23 cellular contexts compared by ENCODE assay signal in genomic region chr3:133246773-133247172, GRCh38.
DNase-seq lines count a peak whose midpoint lies in the region; ATAC-seq and TF ChIP-seq lines count a peak whose summit lies in the region.
"Had no signal": no experiment of that assay in that cellular context is flagged by ENCODE, and none has a peak within 500 bp of the region (broad histone marks: within the 10 kb centered on the region; RNA-seq: fewer than 3 reads in every experiment).

No MANE protein-coding gene starts in this region.

- DNase-seq in BE2C (peak; percentile 84), SK-N-SH (peak; percentile 68), left kidney (ENCODE audit: low read depth, low spot score) (peak; percentile 16), NCI-H1930 (lab: John Stamatoyannopoulos, UW) (no peak), GM10248 (ENCODE audit: extremely low spot score) (no peak)
- DNase-seq in activated naive CD4-positive, alpha-beta T cell treated with anti-CD3 and anti-CD28 coated beads, Interleukin-2, amount 50 U/mL, for 16 hours, result no peak
- DNase-seq: AML-193; C1 segment of cervical spinal cord; CD4-positive, alpha-beta memory T cell; CD4-positive, CD25-positive, alpha-beta regulatory T cell; CD8-positive, alpha-beta memory T cell; COR-L47; DMS 273 treated with DMSO at 0.1 percent for 48 hours; DMS153; DMS53; DMS79; DND-41; EL; GDM1 had no signal

- H3K27ac ChIP-seq in BLaER1 treated with 17β-estradiol and CSF1 and Interleukin-3, amounts not matched to agents 10 nM and 100 nM, result no peak overlapping the region
- H3K27ac ChIP-seq in SK-N-SH (ENCODE audit: low read depth in 2 of 2, low read length in 1 of 2), result peak overlapping the region in 1 of 2 experiments; percentile 99; a peak in 3 of 4 replicates
- H3K27ac ChIP-seq: 22Rv1, A549 had no signal

- CTCF ChIA-PET in SK-N-SH (lab: Yijun Ruan, JAX) (interaction anchor here (0.6 to 5.3 kb wide), 11 partner anchors 9 to 206 kb away, joined by 3 to 44 read pairs (median 4); no protein-coding TSS in a partner anchor), GM10248 (lab: Yijun Ruan, JAX) (interaction anchor here (2.0 kb wide), 1 partner anchor 10 kb away, joined by 4 read pairs; no protein-coding TSS in a partner anchor)

- H3K4me2 ChIP-seq in BLaER1 treated with 17β-estradiol and CSF1 and Interleukin-3, amounts not matched to agents 10 nM and 100 nM, result peak overlapping the region in 8 of 11 experiments; percentile 19 to 42 (median 24); a peak in 11 of 22 replicates
- H3K4me2 ChIP-seq in SK-N-SH, result no peak overlapping the region
- H3K4me2 ChIP-seq: A549 had no signal

- no peaks in the 10 kb centered on the region for H3K9me3 ChIP-seq in BE2C
- H3K9me3 ChIP-seq in BLaER1 treated with 17β-estradiol and CSF1 and Interleukin-3, amounts not matched to agents 10 nM and 100 nM (replicated peaks in 1 of 11), result peaks cover 0 to under 1% (median 0%) of the 10 kb centered on the region in 11 experiments; a peak in 1 of 22 replicates
- H3K9me3 ChIP-seq in SK-N-SH, result no peaks in the 10 kb centered on the region
- H3K9me3 ChIP-seq: A549 had no signal

- no peak for TF ChIP-seq CTCF in BE2C (IDR thresholded peaks at IDR 0.05; ENCODE audit: low read depth, low read length)
- no peak for TF ChIP-seq CTCF in SK-N-SH (IDR thresholded peaks at IDR 0.05)
- no peak for TF ChIP-seq CTCF in GM10248 (IDR thresholded peaks at IDR 0.05; ENCODE audit: control extremely low read depth, extremely low read depth, low read depth, missing control alignments)

- H3K4me1 ChIP-seq in BE2C (peaks cover 53% of the 10 kb centered on the region), SK-N-SH (ENCODE audit: control insufficient read depth in 1 of 2, insufficient read depth in 2 of 2, low read depth in 1 of 2, low read length in 1 of 2) (peaks cover 0 to 35% of the 10 kb centered on the region in 2 experiments; a peak in 2 of 4 replicates)
- H3K4me1 ChIP-seq in BLaER1 treated with 17β-estradiol and CSF1 and Interleukin-3, amounts not matched to agents 10 nM and 100 nM, result peaks cover 0 to 14% (median 10%) of the 10 kb centered on the region in 10 experiments; a peak in 11 of 20 replicates
- H3K4me1 ChIP-seq: A549 had no signal

- POLR2A ChIA-PET in SK-N-SH (lab: Yijun Ruan, JAX) (interaction anchor here (0.6 to 1.1 kb wide), 3 partner anchors 9 to 197 kb away, joined by 3 to 5 read pairs (median 4); no protein-coding TSS in a partner anchor), GM10248 (lab: Yijun Ruan, JAX) (no interaction called here)

- ATAC-seq in GM21390 (IDR thresholded peaks at IDR 0.05; ENCODE audit: unreplicated experiment), result no peak
- ATAC-seq: A549 had no signal

- H2AFZ ChIP-seq in SK-N-SH (ENCODE audit: low read depth), result no peak overlapping the region

- peak; percentile 52; the same call in 1 of the 2 replicates for TF ChIP-seq RAD21 in SK-N-SH (IDR thresholded peaks at IDR 0.05; ENCODE audit: low read length)

- H3K9me2 ChIP-seq in SK-N-SH, result no peaks in the 10 kb centered on the region

- H3K4me3 ChIP-seq in BE2C (ENCODE audit: low read depth, low read length) (peak overlapping the region; percentile 2; the same call in 1 of the 2 replicates), SK-N-SH (ENCODE audit: low read depth in 2 of 2, low read length in 1 of 2) (no peak overlapping the region)
- H3K4me3 ChIP-seq in BLaER1 treated with 17β-estradiol and CSF1 and Interleukin-3, amounts not matched to agents 10 nM and 100 nM, result no peak overlapping the region
- H3K4me3 ChIP-seq: A549 had no signal

- H3K79me2 ChIP-seq in SK-N-SH (ENCODE audit: insufficient read depth), result no peaks in the 10 kb centered on the region

- H4K20me1 ChIP-seq in BLaER1 treated with 17β-estradiol and CSF1 and Interleukin-3, amounts not matched to agents 10 nM and 100 nM, result no peaks in the 10 kb centered on the region
- H4K20me1 ChIP-seq in SK-N-SH (ENCODE audit: insufficient read depth), result no peaks in the 10 kb centered on the region

- no peak overlapping the region for H3K9ac ChIP-seq in BLaER1 treated with 17β-estradiol and CSF1 and Interleukin-3, amounts not matched to agents 10 nM and 100 nM
- no peak overlapping the region for H3K9ac ChIP-seq in SK-N-SH

- H3K36me3 ChIP-seq in BE2C (peaks cover 4% of the 10 kb centered on the region), SK-N-SH (replicated peaks in 1 of 2; ENCODE audit: control insufficient read depth in 1 of 2, insufficient read depth in 2 of 2, low read length in 1 of 2) (peaks cover 0 to 3% of the 10 kb centered on the region in 2 experiments)
- no peaks in the 10 kb centered on the region for H3K36me3 ChIP-seq in BLaER1 treated with 17β-estradiol and CSF1 and Interleukin-3, amounts not matched to agents 10 nM and 100 nM

- H3K27me3 ChIP-seq in BE2C, result no peaks in the 10 kb centered on the region
- no peaks in the 10 kb centered on the region for H3K27me3 ChIP-seq in BLaER1 treated with 17β-estradiol and CSF1 and Interleukin-3, amounts not matched to agents 10 nM and 100 nM
- no peaks in the 10 kb centered on the region for H3K27me3 ChIP-seq in SK-N-SH (ENCODE audit: insufficient read depth)

- peak; percentile 28 to 99; a peak in 2 of 4 replicates for TF ChIP-seq EP300 in SK-N-SH (IDR thresholded peaks at IDR 0.05; ENCODE audit: borderline replicate concordance in 1 of 2, low read depth in 1 of 2, low read length in 1 of 2)

- no peaks in the 10 kb centered on the region for H3F3A ChIP-seq in SK-N-SH (replicated peaks; ENCODE audit: insufficient read depth)

TF ChIP-seq in SK-N-SH, 30 proteins besides CTCF, POLR2A, EP300 and RAD21:
- TF ChIP-seq TEAD4 (IDR thresholded peaks at IDR 0.05; ENCODE audit: borderline replicate concordance, insufficient read depth) (0 out of 2 replicates have a peak, but pooled peaks have one; percentile 46), PBX3 (IDR thresholded peaks at IDR 0.05) (peak; percentile 25), POLR2AphosphoS5 (IDR thresholded peaks at IDR 0.05; ENCODE audit: low read depth, low read length) (peak; percentile 52; the same call in 1 of the 2 replicates), RCOR1 (IDR thresholded peaks at IDR 0.05; ENCODE audit: low read length) (peak; percentile 96), FOXJ3 (CRISPR knock-in tag; IDR thresholded peaks at IDR 0.05) (peak; percentile 99), MEF2A (IDR thresholded peaks at IDR 0.05; ENCODE audit: borderline replicate concordance, low read depth) (no peak), CHD2 (IDR thresholded peaks at IDR 0.05; ENCODE audit: low read length, partially characterized antibody) (peak; percentile 88), GATA2 (CRISPR knock-in tag; IDR thresholded peaks at IDR 0.05) (peak; percentile 98), YY1 (IDR thresholded peaks at IDR 0.05; ENCODE audit: low read depth) (no peak), TCF12 (IDR thresholded peaks at IDR 0.05) (peak; percentile 72), ELF1 (IDR thresholded peaks at IDR 0.05) (no peak), MXI1 (IDR thresholded peaks at IDR 0.05; ENCODE audit: low read depth, low read length) (peak; percentile 66; the same call in 1 of the 2 replicates), RFX5 (IDR thresholded peaks at IDR 0.05; ENCODE audit: low read length) (0 out of 2 replicates have a peak, but pooled peaks have one; percentile 12), JUND (IDR thresholded peaks at IDR 0.05) (no peak)

Comparison
In these comparisons a context has a peak if more than half of its experiments do, and no peak if none do; other contexts are left out.
1. DNase-seq: peak in BE2C (single experiment), SK-N-SH (single experiment) and left kidney (single experiment); none in NCI-H1930 (0 of 2), activated naive CD4-positive, alpha-beta T cell treated with anti-CD3 and anti-CD28 coated beads, Interleukin-2, amount 50 U/mL, for 16 hours (single experiment) and GM10248 (single experiment).